Comparison of ENCODE assay signal across 27 cellular contexts in the genomic region with DNA sequence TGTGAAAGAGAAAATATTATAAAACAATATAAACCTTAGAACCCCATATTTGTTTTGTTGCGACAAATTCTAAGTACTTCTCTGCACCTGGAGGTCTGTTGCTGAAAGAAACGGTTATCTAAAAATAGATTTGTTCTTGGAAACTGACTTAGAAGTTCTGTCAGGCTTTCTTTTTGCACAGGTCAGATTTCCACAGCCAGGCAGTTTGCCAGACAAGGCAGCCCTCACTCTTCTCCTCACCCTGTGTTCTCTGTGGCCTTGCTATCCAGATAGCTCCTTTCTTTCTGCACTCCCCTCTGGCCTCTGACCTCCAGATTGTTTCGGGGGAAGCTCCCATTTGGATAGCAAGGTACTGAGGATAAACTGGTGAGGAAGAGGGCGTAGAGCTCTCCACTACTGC.
"Had no signal": no experiment of that assay in that cellular context is flagged by ENCODE, and none has a peak within 500 bp of the region (broad histone marks: within the 10 kb centered on the region; RNA-seq: fewer than 3 reads in every experiment).

No MANE protein-coding gene starts in this region.

- DNase-seq: activated CD4-positive, alpha-beta T cell treated with anti-CD3 and anti-CD28 coated beads for 48 hours; activated CD4-positive, alpha-beta T cell treated with anti-CD3 and anti-CD28 coated beads, Interleukin-2, amount 50 U/mL, for 48 hours; activated CD4-positive, CD25-positive, alpha-beta regulatory T cell; activated CD8-positive, alpha-beta memory T cell treated with anti-CD3 and anti-CD28 coated beads for 24 hours; activated effector memory CD4-positive, alpha-beta T cell treated with Interleukin-2 at 50 U/mL for 16 hours; activated naive CD4-positive, alpha-beta T cell treated with Interleukin-2 at 50 U/mL for 16 hours; aorta; cerebellar nuclear complex; colonic mucosa; effector CD8-positive, alpha-beta T cell; esophagus squamous epithelium; foreskin melanocyte; glutamatergic neuron; left ventricle myocardium superior; naive B cell; nephron progenitor cell; stimulated activated CD4-positive, alpha-beta T cell treated with anti-CD3 and anti-CD28 coated beads, Interleukin-12 subunit alpha, Interleukin-12 subunit beta, amount 100 ng/mL, for 4 hours; stimulated activated CD4-positive, alpha-beta T cell treated with anti-CD3 and anti-CD28 coated beads, Interleukin-4, amount 100 ng/mL, for 1 hour; stimulated activated naive CD8-positive, alpha-beta T cell treated with anti-CD3 and anti-CD28 coated beads, Interleukin-15, Interleukin-2, amounts not matched to agents 100 U/mL and 50 U/mL, for 24 hours; uterus had no signal

- H3K4me3 ChIP-seq: cardiac muscle cell, colonic mucosa, esophagus squamous epithelium, skin epidermis, uterus had no signal

- H3K9me3 ChIP-seq: colonic mucosa, esophagus squamous epithelium, uterus had no signal

- H3K27ac ChIP-seq: cardiac muscle cell, colonic mucosa, epithelial cell of prostate, esophagus squamous epithelium, skin epidermis, uterus had no signal

- H3K4me3 Mint-ChIP-seq: activated naive CD8-positive, alpha-beta T cell; brain; naive B cell; nephron progenitor cell; type B pancreatic cell had no signal

- H3K27ac Mint-ChIP-seq: activated naive CD8-positive, alpha-beta T cell; brain; naive B cell; nephron progenitor cell; type B pancreatic cell had no signal

- H3K36me3 Mint-ChIP-seq: activated naive CD8-positive, alpha-beta T cell; brain; naive B cell; type B pancreatic cell had no signal

- H3K9me3 Mint-ChIP-seq: type B pancreatic cell had no signal

- H3K36me3 ChIP-seq: cardiac muscle cell, colonic mucosa, esophagus squamous epithelium, uterus had no signal

- H3K4me1 ChIP-seq: colonic mucosa, esophagus squamous epithelium, uterus had no signal

- ATAC-seq: left ventricle myocardium superior; sciatic nerve; stimulated activated naive CD8-positive, alpha-beta T cell treated with anti-CD3 and anti-CD28 coated beads, Interleukin-15, Interleukin-2, amounts not matched to agents 100 U/mL and 50 U/mL, for 24 hours had no signal

- H3K27me3 ChIP-seq: colonic mucosa, uterus had no signal
